Comparison of ENCODE assay signal across 27 cellular contexts in the genomic region with DNA sequence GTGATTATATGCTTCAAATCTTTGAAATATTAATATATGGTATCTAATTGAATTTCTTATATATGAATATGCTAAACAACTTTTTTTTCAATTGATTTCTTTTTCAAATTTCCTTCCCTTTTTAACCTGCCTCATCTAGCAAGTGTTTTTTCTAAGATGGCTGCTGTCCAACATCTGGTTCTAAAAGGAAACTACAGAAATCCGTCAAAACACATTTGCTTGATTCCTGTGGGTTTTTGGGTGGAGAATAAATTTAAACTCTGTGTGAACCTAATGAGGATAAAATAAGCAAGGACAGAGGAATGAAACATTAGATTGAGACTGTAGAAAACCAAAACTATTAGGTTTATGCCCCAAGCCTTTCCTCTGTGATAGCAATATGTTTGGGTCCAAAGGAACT.
DNase-seq lines count a peak whose midpoint lies in the region; ATAC-seq, FAIRE-seq and TF ChIP-seq lines count a peak whose summit lies in the region.
"Had no signal": no experiment of that assay in that cellular context is flagged by ENCODE, and none has a peak within 500 bp of the region (broad histone marks: within the 10 kb centered on the region; RNA-seq: fewer than 3 reads in every experiment).

No MANE protein-coding gene starts in this region.

- no TSS peak for BruUV-seq in endothelial cell of umbilical vein (replicated peaks; lab: Mats Ljungman, UMichigan)

- H3K79me2 ChIP-seq in endothelial cell of umbilical vein (ENCODE audit: control insufficient read depth, insufficient read depth, low read length) (no peaks in the 10 kb centered on the region), trophoblast cell (ENCODE audit: control insufficient read depth, insufficient read depth, low read length, poor library complexity) (no peaks in the 10 kb centered on the region)

- peaks cover 26% of the 10 kb centered on the region for H3K27me3 Mint-ChIP-seq in stimulated activated memory B cell treated with anti-CD40 and anti-IgM and Interleukin-4, amounts not matched to agents 10 μg/mL and 1 μg/mL and 100 μg/mL, for 72 hours

- dilution Hi-C loops in endothelial cell of umbilical vein (cut with MboI; ENCODE audit: extremely low pct_ligation_motif_present, low sequenced_read_pairs) = no loop called here

- H3K9me1 ChIP-seq in endothelial cell of umbilical vein (replicated peaks; ENCODE audit: control insufficient read depth, extremely low read depth, insufficient read depth, low read length) = no peaks in the 10 kb centered on the region

- CTCF ChIA-PET in endothelial cell of umbilical vein (lab: Charles Lee) = interaction anchor here (0.9 to 1.6 kb wide), 4 partner anchors 216 to 272 kb away, joined by 3 to 9 read pairs (median 5); no protein-coding TSS in a partner anchor

- DNase-seq in RPMI7951 (ENCODE audit: low read depth) (peak; percentile 62), endothelial cell of umbilical vein (ENCODE audit: low read depth, low spot score) (peak; percentile 27), non-pigmented ciliary epithelial cell (ENCODE audit: low read depth) (peak; percentile 32), 8988T (no peak), trophoblast cell (no peak)
- DNase-seq: activated CD4-positive, alpha-beta T cell treated with anti-CD3 and anti-CD28 coated beads, Interleukin-2, amount 10 ng/mL, durations not matched to agents 24 days and 14 days; activated naive CD8-positive, alpha-beta T cell treated with anti-CD3 and anti-CD28 coated beads, Interleukin-2, amount 10 ng/mL, durations not matched to agents 7 days and 5 days; cortex of kidney; gastrocnemius medialis; kidney glomerular epithelial cell; MM.1S; naive thymus-derived CD8-positive, alpha-beta T cell; NCI-H1694; NCI-H774; OCI-M1; ovary; right lobe of liver; SIG-M5 had no signal

- H3K4me1 ChIP-seq in BLaER1 = peaks cover 5% of the 10 kb centered on the region; the same call in 1 of the 2 replicates
- no peaks in the 10 kb centered on the region for H3K4me1 ChIP-seq in endothelial cell of umbilical vein (ENCODE audit: control insufficient read depth, extremely low read depth, insufficient read depth, low read length)
- H3K4me1 ChIP-seq in trophoblast cell (ENCODE audit: control insufficient read depth in 1 of 2, insufficient read depth in 2 of 2, low read length in 2 of 2) = no peaks in the 10 kb centered on the region
- H3K4me1 ChIP-seq: breast epithelium, gastrocnemius medialis, right lobe of liver, vagina had no signal

- no peak overlapping the region for H3K27ac ChIP-seq in BLaER1
- no peak overlapping the region for H3K27ac ChIP-seq in endothelial cell of umbilical vein (ENCODE audit: insufficient read depth, low read depth, low read length)
- no peak overlapping the region for H3K27ac ChIP-seq in trophoblast cell (ENCODE audit: low read depth, low read length)
- H3K27ac ChIP-seq: breast epithelium, gastrocnemius medialis, ovary, right lobe of liver, vagina had no signal

- H2AK5ac ChIP-seq in trophoblast cell (ENCODE audit: low read length) = no peak overlapping the region

- H3K4me3 ChIP-seq in BLaER1 (no peak overlapping the region), endothelial cell of umbilical vein (replicated peaks in 1 of 3; ENCODE audit: insufficient read depth in 1 of 3, low read depth in 1 of 3, low read length in 3 of 3) (no peak overlapping the region), trophoblast cell (ENCODE audit: low read depth, low read length) (no peak overlapping the region)
- H3K4me3 ChIP-seq: breast epithelium, gastrocnemius medialis, ovary, right lobe of liver, vagina had no signal

- H3K4me2 ChIP-seq in BLaER1 (peak overlapping the region; percentile 20; the same call in 1 of the 2 replicates), endothelial cell of umbilical vein (ENCODE audit: insufficient read depth, low read length) (no peak overlapping the region), trophoblast cell (ENCODE audit: low read length) (no peak overlapping the region)

- H2BK5ac ChIP-seq in trophoblast cell (ENCODE audit: low read depth, low read length, poor library complexity) = no peak overlapping the region

- no peaks in the 10 kb centered on the region for H3K4me1 Mint-ChIP-seq in stimulated activated memory B cell treated with anti-CD40 and anti-IgM and Interleukin-4, amounts not matched to agents 10 μg/mL and 1 μg/mL and 100 μg/mL, for 72 hours
- H3K4me1 Mint-ChIP-seq: activated CD4-positive, alpha-beta T cell treated with anti-CD3 and anti-CD28 coated beads, Interleukin-2, amount 10 ng/mL, durations not matched to agents 24 days and 14 days; naive thymus-derived CD8-positive, alpha-beta T cell had no signal

- H3K9me3 Mint-ChIP-seq in stimulated activated memory B cell treated with anti-CD40 and anti-IgM and Interleukin-4, amounts not matched to agents 10 μg/mL and 1 μg/mL and 100 μg/mL, for 72 hours = peaks cover 12% of the 10 kb centered on the region
- H3K9me3 Mint-ChIP-seq: activated CD4-positive, alpha-beta T cell treated with anti-CD3 and anti-CD28 coated beads, Interleukin-2, amount 10 ng/mL, durations not matched to agents 24 days and 14 days had no signal

- TF ChIP-seq CTCF in endothelial cell of umbilical vein (IDR thresholded peaks at IDR 0.05; ENCODE audit: extremely low read depth in 1 of 2, insufficient read depth in 1 of 2, low read depth in 1 of 2, low read length in 2 of 2) = no peak

- H4K20me1 ChIP-seq in BLaER1 (no peaks in the 10 kb centered on the region), endothelial cell of umbilical vein (replicated peaks; ENCODE audit: control insufficient read depth, extremely low read depth, insufficient read depth, low read length) (no peaks in the 10 kb centered on the region)

- intact Hi-C loops in endothelial cell of umbilical vein (cut with micrococcal nuclease) = no loop called here

- H4K91ac ChIP-seq in trophoblast cell (ENCODE audit: low read depth, low read length) = no peak overlapping the region

- no CpG with 5 or more reads among the region's 1 CpG for WGBS in trophoblast cell (ENCODE audit: extremely low coverage, insufficient coverage, insufficient read length)

- H3K27ac Mint-ChIP-seq in stimulated activated memory B cell treated with anti-CD40 and anti-IgM and Interleukin-4, amounts not matched to agents 10 μg/mL and 1 μg/mL and 100 μg/mL, for 72 hours = no peak overlapping the region
- H3K27ac Mint-ChIP-seq: activated CD4-positive, alpha-beta T cell treated with anti-CD3 and anti-CD28 coated beads, Interleukin-2, amount 10 ng/mL, durations not matched to agents 24 days and 14 days; activated naive CD8-positive, alpha-beta T cell treated with anti-CD3 and anti-CD28 coated beads, Interleukin-2, amount 10 ng/mL, durations not matched to agents 7 days and 5 days; activated T-helper 2 cell treated with anti-CD3 and anti-CD28 coated beads, Interferon-gamma antibody, Interleukin-2, Interleukin-4, amounts not matched to agents 10 μg/mL and 5 μg/mL and 100 μg/mL, durations not matched to agents 14 hours and 24 hours and 36 hours; memory B cell; naive thymus-derived CD8-positive, alpha-beta T cell; T-helper 1 cell treated with Interleukin-12 subunit alpha and Interleukin-12 subunit beta and Interleukin-4 antibody, amounts not matched to agents 30 μg/mL and 1 μg/mL, for 36 hours had no signal

- POLR2A ChIA-PET in endothelial cell of umbilical vein (lab: Charles Lee) = no interaction called here

- H3K4ac ChIP-seq in trophoblast cell (ENCODE audit: low read depth, low read length) = no peak overlapping the region

- H3K23ac ChIP-seq in trophoblast cell (ENCODE audit: low read length) = no peak overlapping the region

- TF ChIP-seq POLR2A in endothelial cell of umbilical vein (IDR thresholded peaks at IDR 0.05; ENCODE audit: low read depth, low read length) = no peak

- FAIRE-seq in endothelial cell of umbilical vein (lab: Jason Lieb, UNC) = no peak
- FAIRE-seq: HepG2 had no signal

- no peak overlapping the region for H4K8ac ChIP-seq in trophoblast cell (ENCODE audit: low read depth, low read length)

- H2BK12ac ChIP-seq in trophoblast cell (ENCODE audit: low read length) = no peak overlapping the region

- H3K79me1 ChIP-seq in trophoblast cell (ENCODE audit: low read length) = no peaks in the 10 kb centered on the region

- no peaks in the 10 kb centered on the region for H3K36me3 Mint-ChIP-seq in stimulated activated memory B cell treated with anti-CD40 and anti-IgM and Interleukin-4, amounts not matched to agents 10 μg/mL and 1 μg/mL and 100 μg/mL, for 72 hours
- H3K36me3 Mint-ChIP-seq: memory B cell had no signal

- H3K9me3 ChIP-seq in BLaER1 = peaks cover 27% of the 10 kb centered on the region
- no peaks in the 10 kb centered on the region for H3K9me3 ChIP-seq in endothelial cell of umbilical vein (replicated peaks; ENCODE audit: control insufficient read depth, insufficient read depth, low read length)
- H3K9me3 ChIP-seq in trophoblast cell (ENCODE audit: insufficient read depth, low read depth, low read length) = peaks cover 6% of the 10 kb centered on the region
- H3K9me3 ChIP-seq: gastrocnemius medialis, ovary, right lobe of liver, vagina had no signal

- no peaks in the 10 kb centered on the region for H3K36me3 ChIP-seq in BLaER1
- no peaks in the 10 kb centered on the region for H3K36me3 ChIP-seq in endothelial cell of umbilical vein (ENCODE audit: control insufficient read depth in 2 of 2, extremely low read depth in 1 of 2, insufficient read depth in 2 of 2, low read length in 2 of 2)
- H3K36me3 ChIP-seq in trophoblast cell (ENCODE audit: control insufficient read depth in 1 of 2, insufficient read depth in 2 of 2, low read length in 2 of 2) = no peaks in the 10 kb centered on the region
- H3K36me3 ChIP-seq: breast epithelium, gastrocnemius medialis, ovary, right lobe of liver, vagina had no signal

- no peak overlapping the region for H4K12ac ChIP-seq in trophoblast cell (ENCODE audit: low read depth, low read length)

- no peak overlapping the region for H2BK120ac ChIP-seq in trophoblast cell (ENCODE audit: insufficient read depth, low read length, poor library complexity)

- H3K9ac ChIP-seq in BLaER1 (no peak overlapping the region), endothelial cell of umbilical vein (replicated peaks; ENCODE audit: extremely low read depth, insufficient read depth, low read length) (no peak overlapping the region), trophoblast cell (ENCODE audit: low read length) (no peak overlapping the region)

- ATAC-seq in stimulated activated memory B cell treated with anti-CD40 and anti-IgM and Interleukin-4, amounts not matched to agents 10 μg/mL and 1 μg/mL and 100 μg/mL, for 72 hours = no peak
- ATAC-seq in GM21786 (IDR thresholded peaks at IDR 0.05; ENCODE audit: unreplicated experiment) = no peak
- ATAC-seq: gastrocnemius medialis; HepG2; naive thymus-derived CD8-positive, alpha-beta T cell; right lobe of liver had no signal

- H2AFZ ChIP-seq in endothelial cell of umbilical vein (ENCODE audit: low read depth, low read length) (no peak overlapping the region), trophoblast cell (ENCODE audit: insufficient read depth, low read length, poor library complexity) (no peak overlapping the region)

- no peak overlapping the region for H3K18ac ChIP-seq in trophoblast cell (ENCODE audit: low read length)

- no peak overlapping the region for H3K14ac ChIP-seq in trophoblast cell (ENCODE audit: low read length)

- no peak overlapping the region for H3K4me3 Mint-ChIP-seq in stimulated activated memory B cell treated with anti-CD40 and anti-IgM and Interleukin-4, amounts not matched to agents 10 μg/mL and 1 μg/mL and 100 μg/mL, for 72 hours
- H3K4me3 Mint-ChIP-seq: activated CD4-positive, alpha-beta T cell treated with anti-CD3 and anti-CD28 coated beads, Interleukin-2, amount 10 ng/mL, durations not matched to agents 24 days and 14 days; activated naive CD8-positive, alpha-beta T cell treated with anti-CD3 and anti-CD28 coated beads, Interleukin-2, amount 10 ng/mL, durations not matched to agents 7 days and 5 days; memory B cell; naive thymus-derived CD8-positive, alpha-beta T cell; T-helper 1 cell treated with Interleukin-12 subunit alpha and Interleukin-12 subunit beta and Interleukin-4 antibody, amounts not matched to agents 30 μg/mL and 1 μg/mL, for 36 hours had no signal

- H3K27me3 ChIP-seq in BLaER1 (no peaks in the 10 kb centered on the region), endothelial cell of umbilical vein (ENCODE audit: control insufficient read depth in 2 of 2, insufficient read depth in 2 of 2, low read length in 2 of 2) (peaks cover 3 to 19% of the 10 kb centered on the region in 2 experiments), trophoblast cell (ENCODE audit: insufficient read depth, low read length) (no peaks in the 10 kb centered on the region)
- H3K27me3 ChIP-seq: breast epithelium, gastrocnemius medialis, ovary, right lobe of liver, vagina had no signal

Comparison
In these comparisons a context has a peak if more than half of its experiments do, and no peak if none do; other contexts are left out.
1. DNase-seq: peak in RPMI7951 (single experiment), endothelial cell of umbilical vein (single experiment) and non-pigmented ciliary epithelial cell (single experiment); none in 8988T (single experiment) and trophoblast cell (0 of 2).